Comparison of ENCODE assay signal across 9 cellular contexts in genomic region chr19:44051654-44052402, GRCh38. TPM values are rescaled to one million over a fixed set of nuclear protein-coding genes. Genes with fewer than 3 reads are reported as not detected.
DNase-seq lines count a peak whose midpoint lies in the region; ATAC-seq, FAIRE-seq and TF ChIP-seq lines count a peak whose summit lies in the region.
"Had no signal": no experiment of that assay in that cellular context is flagged by ENCODE, and none has a peak within 500 bp of the region (broad histone marks: within the 10 kb centered on the region; RNA-seq: fewer than 3 reads in every experiment).

TSS of gene ZNF223 (plus strand) at chr19:44052036. CDS start at chr19:44055177, 3,141 bp downstream.

- H3K4me3 ChIP-seq in SK-N-MC = peak within 1 kb of the TSS; percentile 83

- no peaks in the 10 kb centered on the region for H3K9me3 ChIP-seq in SK-N-MC (ENCODE audit: low read depth, low read length)

- H3K9ac ChIP-seq in SK-N-MC (ENCODE audit: insufficient read length) = peak within 1 kb of the TSS; percentile 71

- TF ChIP-seq CTCF in 22Rv1 (IDR thresholded peaks at IDR 0.05) (no peak), nephron progenitor cell (IDR thresholded peaks at IDR 0.05) (no peak)

- peak within 1 kb of the TSS; percentile 99 for H3K4me3 Mint-ChIP-seq in nephron progenitor cell
- H3K4me3 Mint-ChIP-seq in stimulated activated naive CD8-positive, alpha-beta T cell treated with anti-CD3 and anti-CD28 coated beads, Interleukin-15, amount 100 ng/mL, for 72 hours = peak within 1 kb of the TSS; percentile 87 to 93

- DNase-seq in LHCN-M2 (ENCODE audit: low read depth) (peak; percentile 93), SK-N-MC (ENCODE audit: low read depth, low spot score) (peak; percentile 45), frontal cortex (ENCODE audit: low spot score in 2 of 2) (peak; percentile 88 to 97), nephron progenitor cell (peak; percentile 86)
- DNase-seq in activated naive CD4-positive, alpha-beta T cell treated with anti-CD3 and anti-CD28 coated beads, Interleukin-2, amount 50 U/mL, for 72 hours (ENCODE audit: low spot score in 2 of 2) = no peak
- DNase-seq in stimulated activated naive CD8-positive, alpha-beta T cell treated with anti-CD3 and anti-CD28 coated beads, Interleukin-15, amount 100 ng/mL, for 72 hours = peak; percentile 15 to 26

- peaks cover 22 to 47% of the 10 kb centered on the region in 2 donors for H3K9me3 Mint-ChIP-seq in activated naive CD4-positive, alpha-beta T cell treated with anti-CD3 and anti-CD28 coated beads, Interleukin-2, amount 50 U/mL, for 72 hours
- peaks cover 59% of the 10 kb centered on the region for H3K9me3 Mint-ChIP-seq in nephron progenitor cell
- peaks cover 21 to 56% of the 10 kb centered on the region in 2 donors for H3K9me3 Mint-ChIP-seq in stimulated activated naive CD8-positive, alpha-beta T cell treated with anti-CD3 and anti-CD28 coated beads, Interleukin-15, amount 100 ng/mL, for 72 hours

- H3K36me3 Mint-ChIP-seq in activated naive CD4-positive, alpha-beta T cell treated with anti-CD3 and anti-CD28 coated beads, Interleukin-2, amount 50 U/mL, for 72 hours = peaks cover 31 to 60% of the 10 kb centered on the region in 2 donors
- peaks cover 46% of the 10 kb centered on the region for H3K36me3 Mint-ChIP-seq in nephron progenitor cell (ENCODE audit: low read depth)

- no peaks in the 10 kb centered on the region; the same call in 1 of the 2 replicates for H3K36me3 ChIP-seq in SK-N-MC (ENCODE audit: insufficient read depth, low read length)

- FAIRE-seq in frontal cortex (lab: Jason Lieb, UNC) = no peak
- FAIRE-seq: G401.6 had no signal

- peaks cover 33% of the 10 kb centered on the region for H3K27me3 Mint-ChIP-seq in nephron progenitor cell (ENCODE audit: low read depth, poor library complexity)
- no peaks in the 10 kb centered on the region for H3K27me3 Mint-ChIP-seq in stimulated activated naive CD8-positive, alpha-beta T cell treated with anti-CD3 and anti-CD28 coated beads, Interleukin-15, amount 100 ng/mL, for 72 hours

- peak within 1 kb of the TSS; percentile 58 to 88 for H3K27ac Mint-ChIP-seq in activated naive CD4-positive, alpha-beta T cell treated with anti-CD3 and anti-CD28 coated beads, Interleukin-2, amount 50 U/mL, for 72 hours
- peak within 1 kb of the TSS; percentile 83 for H3K27ac Mint-ChIP-seq in nephron progenitor cell
- peak within 1 kb of the TSS; percentile 86 to 94 for H3K27ac Mint-ChIP-seq in stimulated activated naive CD8-positive, alpha-beta T cell treated with anti-CD3 and anti-CD28 coated beads, Interleukin-15, amount 100 ng/mL, for 72 hours

- H3K4me1 Mint-ChIP-seq in nephron progenitor cell = peaks cover 23% of the 10 kb centered on the region
- peaks cover 18% of the 10 kb centered on the region for H3K4me1 Mint-ChIP-seq in stimulated activated naive CD8-positive, alpha-beta T cell treated with anti-CD3 and anti-CD28 coated beads, Interleukin-15, amount 100 ng/mL, for 72 hours

- H3K27ac ChIP-seq in 22Rv1 (peak within 1 kb of the TSS; percentile 85), SK-N-MC (no peak within 1 kb of the TSS)

- ATAC-seq in GM18909 (IDR thresholded peaks at IDR 0.05; ENCODE audit: poor library complexity, unreplicated experiment) = peak; percentile 77
- ATAC-seq in activated naive CD4-positive, alpha-beta T cell treated with anti-CD3 and anti-CD28 coated beads, Interleukin-2, amount 50 U/mL, for 72 hours = peak; percentile 16 to 71
- ATAC-seq in stimulated activated naive CD8-positive, alpha-beta T cell treated with anti-CD3 and anti-CD28 coated beads, Interleukin-15, amount 100 ng/mL, for 72 hours = peak; percentile 66

RNA-seq across cellular contexts. Expression of gene ZNF223, which starts in this region (rescaled TPM):
- total RNA-seq in LHCN-M2 (2014; rRNA removed) = 4.9 and 8.4 TPM in 2 replicates
- polyA plus RNA-seq in LHCN-M2 (2012) = 1.4 TPM
- total RNA-seq in activated naive CD4-positive, alpha-beta T cell treated with anti-CD3 and anti-CD28 coated beads, Interleukin-2, amount 50 U/mL, for 72 hours = 1 to 10 TPM in 1 of 2 donors, under 1 TPM in 1; 0.60 to 1.4 TPM
- total RNA-seq in frontal cortex = 16.3 TPM

Comparison
In these comparisons a context has a peak if more than half of its experiments do, and no peak if none do; other contexts are left out.
1. DNase-seq: peak in LHCN-M2 (single experiment), SK-N-MC (single experiment), frontal cortex (2 of 2), nephron progenitor cell (single experiment) and stimulated activated naive CD8-positive, alpha-beta T cell treated with anti-CD3 and anti-CD28 coated beads, Interleukin-15, amount 100 ng/mL, for 72 hours (2 of 2); none in activated naive CD4-positive, alpha-beta T cell treated with anti-CD3 and anti-CD28 coated beads, Interleukin-2, amount 50 U/mL, for 72 hours (0 of 2).
2. Peak in every context shown above with its lines, with median percentiles within 50 percentile points of each other: ATAC-seq and H3K27ac Mint-ChIP-seq.